Comparison of ENCODE assay signal across 12 cellular contexts in the genomic region with DNA sequence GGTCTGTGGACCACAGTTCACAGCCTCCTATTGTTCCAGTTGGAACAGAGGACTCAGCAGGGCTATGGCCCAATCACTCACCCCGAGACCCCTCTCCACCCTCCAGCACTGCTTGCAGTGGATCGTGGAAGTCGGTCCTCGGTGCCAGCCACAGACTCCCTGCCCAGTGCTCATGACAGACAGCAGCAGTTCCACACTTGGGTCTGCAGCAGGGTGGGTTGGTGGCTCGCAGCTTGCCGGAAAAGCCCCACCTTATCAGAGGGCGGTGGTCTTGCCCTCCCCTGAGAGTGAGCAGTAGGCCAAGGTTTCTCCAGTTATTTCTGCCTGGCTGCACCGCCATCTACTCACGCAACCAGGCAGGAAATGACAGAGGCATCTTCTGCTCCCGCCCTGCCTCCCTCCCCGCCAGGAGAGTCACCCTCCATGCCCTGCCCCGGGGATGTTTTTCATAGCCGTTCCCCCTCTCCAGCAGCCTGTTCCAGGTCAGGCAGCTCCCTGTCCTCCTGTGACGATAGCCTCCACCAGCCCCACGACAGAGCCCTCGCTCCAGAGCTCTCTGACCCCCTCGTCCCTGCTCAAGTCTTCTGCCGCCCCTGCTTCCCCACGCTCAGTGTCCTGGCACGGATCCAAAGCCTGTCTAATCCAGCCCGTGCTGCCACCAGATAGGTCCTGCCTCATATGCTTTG. TPM values are rescaled to one million over a fixed set of nuclear protein-coding genes. Genes with fewer than 3 reads are reported as not detected.
A peak's percentile ranks its signal among the peaks of the same experiment; 100 is the strongest.
DNase-seq lines count a peak whose midpoint lies in the region; ATAC-seq, FAIRE-seq and TF ChIP-seq lines count a peak whose summit lies in the region.
"Had no signal": no experiment of that assay in that cellular context is flagged by ENCODE, and none has a peak within 500 bp of the region (broad histone marks: within the 10 kb centered on the region; RNA-seq: fewer than 3 reads in every experiment).

No MANE protein-coding gene starts in this region.

- H3K4me3 ChIP-seq in BE2C (ENCODE audit: low read depth, low read length), result peak overlapping the region; percentile 21
- H3K4me3 ChIP-seq in HEK293 (ENCODE audit: low read depth, low read length), result peak overlapping the region; percentile 28
- H3K4me3 ChIP-seq in PC-3 (ENCODE audit: low read length), result peak overlapping the region; percentile 56
- H3K4me3 ChIP-seq in H1 (ENCODE audit: extremely low read depth in 1 of 4, insufficient read depth in 2 of 4, low read depth in 3 of 4, low read length in 4 of 4), result no peak overlapping the region
- H3K4me3 ChIP-seq: lower lobe of right lung had no signal

- H4K8ac ChIP-seq in H1 (ENCODE audit: extremely low read depth, insufficient read depth, low read length), result peak overlapping the region; percentile 75; the same call in 1 of the 2 replicates

- H3K79me1 ChIP-seq in H1 (ENCODE audit: low read depth, low read length), result no peaks in the 10 kb centered on the region

- ATAC-seq in PC-3, result peak; percentile 92
- ATAC-seq in HG03196 (IDR thresholded peaks at IDR 0.05; ENCODE audit: unreplicated experiment), result no peak
- ATAC-seq in HG03139 (IDR thresholded peaks at IDR 0.05; ENCODE audit: unreplicated experiment), result no peak
- ATAC-seq: lower lobe of right lung had no signal

- peaks cover 43% of the 10 kb centered on the region for H3K4me1 ChIP-seq in BE2C
- H3K4me1 ChIP-seq in HEK293 (ENCODE audit: control insufficient read depth, insufficient read depth, low read length), result peaks cover 7% of the 10 kb centered on the region
- H3K4me1 ChIP-seq in PC-3 (ENCODE audit: insufficient read depth, low read length), result peaks cover 15% of the 10 kb centered on the region
- H3K4me1 ChIP-seq in H1 (replicated peaks in 1 of 4; ENCODE audit: control insufficient read depth in 3 of 4, insufficient read depth in 4 of 4, low read length in 3 of 4), result peaks cover 0 to 20% (median 12%) of the 10 kb centered on the region in 4 experiments; a peak in 6 of 7 replicates
- H3K4me1 ChIP-seq: lower lobe of right lung had no signal

- H2AFZ ChIP-seq in PC-3 (ENCODE audit: low read length), result peak overlapping the region; percentile 84
- H2AFZ ChIP-seq in H1 (ENCODE audit: low read length), result no peak overlapping the region

- no peaks in the 10 kb centered on the region for H3K9me3 ChIP-seq in BE2C
- no peaks in the 10 kb centered on the region for H3K9me3 ChIP-seq in HEK293 (ENCODE audit: control insufficient read depth, insufficient read depth, low read depth, low read length)
- no peaks in the 10 kb centered on the region for H3K9me3 ChIP-seq in PC-3 (ENCODE audit: low read length)
- H3K9me3 ChIP-seq in H1 (ENCODE audit: insufficient read depth in 2 of 2, low read depth in 1 of 2, low read length in 1 of 2), result no peaks in the 10 kb centered on the region
- H3K9me3 ChIP-seq: lower lobe of right lung had no signal

- no peak overlapping the region for H2BK12ac ChIP-seq in H1 (ENCODE audit: low read depth, low read length)

- no peaks in the 10 kb centered on the region for H4K20me1 ChIP-seq in PC-3 (ENCODE audit: low read length)
- H4K20me1 ChIP-seq in H1 (replicated peaks in 1 of 2; ENCODE audit: control insufficient read depth in 1 of 2, insufficient read depth in 2 of 2, low read length in 2 of 2), result peaks cover 0 to 7% of the 10 kb centered on the region in 2 experiments

- H3K18ac ChIP-seq in H1 (ENCODE audit: extremely low read depth, low read length), result no peak overlapping the region

- H4K91ac ChIP-seq in H1 (replicated peaks; ENCODE audit: insufficient read length, low read length), result no peak overlapping the region

- H3K14ac ChIP-seq in H1 (ENCODE audit: insufficient read length), result no peak overlapping the region

- WGBS in H1 (ENCODE audit: extremely low coverage in 1 of 2, insufficient coverage in 1 of 2, insufficient read length in 1 of 2, insufficient replicate concordance in 2 of 2, low coverage in 1 of 2, low lambda C conversion rate in 2 of 2, missing lambda C conversion rate in 1 of 2), 2 experiments, result 88% methylated on average over 18 of the region's 21 CpGs; no CpG with 5 or more reads in 1 of the 2 experiments

- no peak overlapping the region for H4K5ac ChIP-seq in H1 (ENCODE audit: insufficient read length, low read depth, low read length)

- no peaks in the 10 kb centered on the region for H3F3A ChIP-seq in PC-3 (ENCODE audit: low read length, unreplicated experiment)

- no peak overlapping the region for H3K23ac ChIP-seq in H1 (ENCODE audit: insufficient read length)

- H3K9ac ChIP-seq in PC-3 (ENCODE audit: low read length), result peak overlapping the region; percentile 41; the same call in 1 of the 2 replicates
- no peak overlapping the region for H3K9ac ChIP-seq in H1 (replicated peaks in 1 of 4; ENCODE audit: extremely low read depth in 1 of 4, low read depth in 3 of 4, low read length in 3 of 4)

- no peak overlapping the region for H3K56ac ChIP-seq in H1 (replicated peaks; ENCODE audit: insufficient read length, low read depth, low read length)

- no TSS peak for BruUV-seq in PC-3 (replicated peaks; lab: Mats Ljungman, UMichigan)

- no peak overlapping the region for H3K4ac ChIP-seq in H1 (replicated peaks; ENCODE audit: insufficient read length, low read depth, low read length)

- H2AK5ac ChIP-seq in H1 (ENCODE audit: low read depth, low read length), result no peak overlapping the region

- DNase-seq in BE2C (peak; percentile 93), PC-3 (peak; percentile 66), H1 (ENCODE audit: low read depth in 1 of 2, low spot score in 2 of 2) (no peak), GM10248 (ENCODE audit: extremely low spot score) (no peak)
- no peak for DNase-seq in activated CD4-positive, alpha-beta T cell treated with anti-CD3 and anti-CD28 coated beads, Interleukin-2, amount 50 U/mL, for 48 hours
- DNase-seq: Calu3; lower lobe of right lung; stimulated activated CD4-positive, alpha-beta T cell treated with anti-CD3 and anti-CD28 coated beads, Interleukin-2, amount 100 ng/mL, for 48 hours had no signal

- H3K23me2 ChIP-seq in H1 (ENCODE audit: low read depth, low read length), result no peaks in the 10 kb centered on the region

- H3K27me3 ChIP-seq in BE2C, result no peaks in the 10 kb centered on the region
- H3K27me3 ChIP-seq in PC-3 (ENCODE audit: low read length), result peaks cover 20% of the 10 kb centered on the region
- H3K27me3 ChIP-seq in H1 (replicated peaks in 1 of 4; ENCODE audit: control insufficient read depth in 3 of 4, extremely low read depth in 1 of 4, insufficient read depth in 3 of 4, low read length in 3 of 4), result peaks cover 0 to 4% (median 0%) of the 10 kb centered on the region in 4 experiments; a peak in 1 of 7 replicates

- H2BK20ac ChIP-seq in H1 (ENCODE audit: low read length), result peak overlapping the region; percentile 86; the same call in 1 of the 2 replicates

- no peak for FAIRE-seq in H1 (lab: Jason Lieb, UNC)

- H3K36me3 ChIP-seq in BE2C (no peaks in the 10 kb centered on the region), HEK293 (ENCODE audit: control insufficient read depth in 2 of 2, insufficient read depth in 1 of 2, low read length in 2 of 2) (no peaks in the 10 kb centered on the region), PC-3 (ENCODE audit: low read depth, low read length) (no peaks in the 10 kb centered on the region), H1 (ENCODE audit: control insufficient read depth in 2 of 4, insufficient read depth in 4 of 4, low read length in 3 of 4) (no peaks in the 10 kb centered on the region)
- H3K36me3 ChIP-seq: lower lobe of right lung had no signal

- CTCF ChIA-PET in HEK293 (lab: Yijun Ruan, JAX), result interaction anchor here (3.1 kb wide), 1 partner anchor 184 kb away, joined by 16 read pairs; no protein-coding TSS in a partner anchor
- CTCF ChIA-PET in PC-3 (lab: Charles Lee), result no interaction called here
- CTCF ChIA-PET in H1 (lab: Charles Lee; ENCODE audit: partially characterized antibody), result interaction anchor here (0.9 to 3.7 kb wide), 8 partner anchors 12 to 249 kb away, joined by 3 to 13 read pairs (median 4); no protein-coding TSS in a partner anchor
- CTCF ChIA-PET in GM10248 (lab: Yijun Ruan, JAX), result no interaction called here

- no peak overlapping the region for H2BK120ac ChIP-seq in H1 (replicated peaks; ENCODE audit: low read depth, low read length)

- intact Hi-C loops in PC-3 (cut with micrococcal nuclease), result no loop called here

- 0 out of 2 replicates have a peak overlapping the region, but pooled peaks have one; percentile 29 for H2BK15ac ChIP-seq in H1 (ENCODE audit: low read length)

- TF ChIP-seq EP300 in H1 (IDR thresholded peaks at IDR 0.05; ENCODE audit: borderline replicate concordance in 1 of 2, low read depth in 2 of 2, low read length in 2 of 2), result no peak

- no peak for TF ChIP-seq CTCF in BE2C (IDR thresholded peaks at IDR 0.05; ENCODE audit: low read depth, low read length)
- no peak for TF ChIP-seq CTCF in HEK293 (tag by site-specific recombination; IDR thresholded peaks at IDR 0.05)
- no peak for TF ChIP-seq CTCF in PC-3 (conservative IDR thresholded peaks at IDR 0.05; ENCODE audit: low read depth, low read length)
- no peak for TF ChIP-seq CTCF in H1 (IDR thresholded peaks at IDR 0.05; ENCODE audit: control extremely low read depth in 1 of 3, insufficient read depth in 1 of 3, low read depth in 1 of 3, low read length in 3 of 3)
- TF ChIP-seq CTCF in GM10248 (IDR thresholded peaks at IDR 0.05; ENCODE audit: control extremely low read depth, extremely low read depth, low read depth, missing control alignments), result no peak

- no peak for TF ChIP-seq POLR2A in H1 (IDR thresholded peaks at IDR 0.05; ENCODE audit: control extremely low read depth in 1 of 2, low read depth in 2 of 2, low read length in 2 of 2)

- TF ChIP-seq RAD21 in H1 (IDR thresholded peaks at IDR 0.05 in 1 of 2, conservative IDR thresholded peaks at IDR 0.05 in 1 of 2; ENCODE audit: low read depth in 2 of 2, low read length in 2 of 2), result no peak

- no peaks in the 10 kb centered on the region for H3K79me2 ChIP-seq in PC-3 (ENCODE audit: low read length)
- no peaks in the 10 kb centered on the region for H3K79me2 ChIP-seq in H1 (ENCODE audit: control insufficient read depth in 1 of 2, insufficient read depth in 2 of 2, low read length in 2 of 2)

- H3K4me2 ChIP-seq in PC-3 (ENCODE audit: low read length) (peak overlapping the region; percentile 78), H1 (ENCODE audit: insufficient read depth in 1 of 2, low read depth in 2 of 2, low read length in 2 of 2) (no peak overlapping the region)

- no peak overlapping the region; the same call in 1 of the 2 replicates for H3K27ac ChIP-seq in HEK293 (ENCODE audit: extremely low read depth, low read depth, low read length)
- H3K27ac ChIP-seq in PC-3 (ENCODE audit: low read length), result peak overlapping the region; percentile 47
- H3K27ac ChIP-seq in H1 (ENCODE audit: low read depth, low read length), result no peak overlapping the region
- H3K27ac ChIP-seq: lower lobe of right lung had no signal

- POLR2A ChIA-PET in HEK293 (lab: Yijun Ruan, JAX), result interaction anchor here (0.9 kb wide), 1 partner anchor 19 kb away, joined by 3 read pairs; no protein-coding TSS in a partner anchor
- POLR2A ChIA-PET in PC-3 (lab: Charles Lee; ENCODE audit: unreplicated experiment), result no interaction called here
- POLR2A ChIA-PET in H1 (lab: Charles Lee; ENCODE audit: partially characterized antibody), result interaction anchor here (1.0 to 2.4 kb wide), 2 partner anchors 12 to 161 kb away, joined by 3 to 10 read pairs; no protein-coding TSS in a partner anchor
- POLR2A ChIA-PET in GM10248 (lab: Yijun Ruan, JAX), result no interaction called here

- no peaks in the 10 kb centered on the region for H3K9me2 ChIP-seq in PC-3 (replicated peaks; ENCODE audit: low read length)

- no peak overlapping the region; the same call in 1 of the 2 replicates for H2BK5ac ChIP-seq in H1 (ENCODE audit: low read depth, low read length)

RNA-seq across cellular contexts. Expression of gene UNC5A, which starts 34.5 kb away (rescaled TPM):
- polyA plus RNA-seq in BE2C (2012; ENCODE audit: insufficient read depth, insufficient read length, low read depth), result 44.8 TPM
- 0.07 and 0.46 TPM in 2 replicates for total RNA-seq in PC-3 (2014; rRNA removed)
- total RNA-seq in H1 (2021; fragmentation: NEBNext Ultra II Directional; extraction: Animal tissue kit (Norgen Biotek cat#: 25700)), result 4.0 and 4.1 TPM in 2 replicates
- polyA plus RNA-seq in H1 (2011; rRNA removed), result 7.6 and 11.1 TPM in 2 replicates
- 5.5 TPM for polyA plus RNA-seq in H1 (2011; cell fraction: cytosol; rRNA removed)
- polyA plus RNA-seq in H1 (2011; cell fraction: nucleus; rRNA removed), result 11.1 TPM
- polyA plus RNA-seq in H1 (2012, experiment 1 of 2), result 4.2 to 10.8 TPM (median 8.7 TPM) in 4 replicates
- polyA plus RNA-seq in H1 (2012, experiment 2 of 2), result 5.7 TPM
- polyA plus RNA-seq in H1 (2013, experiment 1 of 2), result 3.8 TPM
- 4.2 TPM for polyA plus RNA-seq in H1 (2013, experiment 2 of 2)
- 4.4 and 5.4 TPM in 2 replicates for polyA minus RNA-seq in H1 (2011; rRNA and poly(A)+ RNA removed)
- 5.1 TPM for polyA minus RNA-seq in H1 (2011; cell fraction: cytosol; rRNA and poly(A)+ RNA removed)
- 4.8 TPM for polyA minus RNA-seq in H1 (2011; cell fraction: nucleus; rRNA and poly(A)+ RNA removed)

RNA-seq across cellular contexts. Expression of gene HK3, which starts 54.3 kb away (rescaled TPM):
- 1.2 TPM for polyA plus RNA-seq in BE2C (2012; ENCODE audit: insufficient read depth, insufficient read length, low read depth)
- not detected in 2 replicates for total RNA-seq in PC-3 (2014; rRNA removed)
- total RNA-seq in H1 (2021; fragmentation: NEBNext Ultra II Directional; extraction: Animal tissue kit (Norgen Biotek cat#: 25700)), result not detected in 2 replicates
- not detected in 2 replicates for polyA plus RNA-seq in H1 (2011; rRNA removed)
- 0.04 TPM for polyA plus RNA-seq in H1 (2011; cell fraction: cytosol; rRNA removed)
- polyA plus RNA-seq in H1 (2011; cell fraction: nucleus; rRNA removed), result 0.10 TPM
- polyA plus RNA-seq in H1 (2012, experiment 1 of 2), result not detected in 4 replicates
- polyA plus RNA-seq in H1 (2012, experiment 2 of 2), result not detected
- polyA plus RNA-seq in H1 (2013, experiment 1 of 2), result not detected
- polyA plus RNA-seq in H1 (2013, experiment 2 of 2), result not detected
- polyA minus RNA-seq in H1 (2011; rRNA and poly(A)+ RNA removed), result 0.24 TPM in 1 of 2 replicates, not detected in the other
- not detected for polyA minus RNA-seq in H1 (2011; cell fraction: cytosol; rRNA and poly(A)+ RNA removed)
- not detected for polyA minus RNA-seq in H1 (2011; cell fraction: nucleus; rRNA and poly(A)+ RNA removed)
- total RNA-seq: glomerular endothelial cell had no signal

Comparison
In these comparisons a context has a peak if more than half of its experiments do, and no peak if none do; other contexts are left out.
1. DNase-seq: peak in BE2C (single experiment) and PC-3 (single experiment); none in H1 (0 of 2), GM10248 (single experiment) and activated CD4-positive, alpha-beta T cell treated with anti-CD3 and anti-CD28 coated beads, Interleukin-2, amount 50 U/mL, for 48 hours (0 of 2).
2. H3K4me3 ChIP-seq: peak in BE2C (single experiment), HEK293 (single experiment) and PC-3 (single experiment); none in H1 (0 of 4).
3. CTCF ChIA-PET loops: an anchor here in HEK293 (3.1 kb wide) and H1 (0.9 to 3.7 kb wide); none called in PC-3 and GM10248.
4. POLR2A ChIA-PET loops: an anchor here in HEK293 (0.9 kb wide) and H1 (1.0 to 2.4 kb wide); none called in PC-3 and GM10248.